14 cellular contexts compared by ENCODE assay signal in genomic region chr12:49667319-49668090, GRCh38. TPM values are rescaled to one million over a fixed set of nuclear protein-coding genes. Genes with fewer than 3 reads are reported as not detected.
DNase-seq lines count a peak whose midpoint lies in the region; ATAC-seq and TF ChIP-seq lines count a peak whose summit lies in the region.
"Had no signal": no experiment of that assay in that cellular context is flagged by ENCODE, and none has a peak within 500 bp of the region (broad histone marks: within the 10 kb centered on the region; RNA-seq: fewer than 3 reads in every experiment).

No MANE protein-coding gene starts in this region.

- no peaks in the 10 kb centered on the region for H3K9me2 ChIP-seq in SU-DHL-6 (replicated peaks; ENCODE audit: insufficient read depth, low read length)

- no peaks in the 10 kb centered on the region for H3K36me3 ChIP-seq in SU-DHL-6 (ENCODE audit: low read length)
- H3K36me3 ChIP-seq: tibial nerve had no signal

- CTCF ChIA-PET in activated CD8-positive, alpha-beta memory T cell treated with anti-CD3 and anti-CD28 coated beads, Interleukin-2, amount 10 ng/mL, durations not matched to agents 7 days and 5 days (lab: Charles Lee), result interaction anchor here (1.3 to 2.5 kb wide), 2 partner anchors 12 to 23 kb away, joined by 3 to 15 read pairs; no protein-coding TSS in a partner anchor

- no peak for TF ChIP-seq CTCF in SU-DHL-6 (IDR thresholded peaks at IDR 0.05; ENCODE audit: insufficient read depth, low read length, poor library complexity, severe bottlenecking)
- TF ChIP-seq CTCF in epithelial cell of esophagus (IDR thresholded peaks at IDR 0.05; ENCODE audit: insufficient read depth, low read depth, low read length, missing control alignments), result no peak

- no peak for DNase-seq in activated CD8-positive, alpha-beta memory T cell treated with anti-CD3 and anti-CD28 coated beads, Interleukin-2, amount 10 ng/mL, durations not matched to agents 7 days and 5 days
- no peak for DNase-seq in activated CD8-positive, alpha-beta memory T cell treated with anti-CD3 and anti-CD28 coated beads, Interleukin-2, amount 50 U/mL, for 48 hours
- DNase-seq in epithelial cell of esophagus (ENCODE audit: low read depth) (peak; percentile 48), NCI-H2196 treated with DMSO at 0.1 percent for 48 hours (lab: John Stamatoyannopoulos, UW; ENCODE audit: unreplicated experiment) (no peak), NCI-H1092 (lab: John Stamatoyannopoulos, UW) (no peak)
- DNase-seq: activated naive CD4-positive, alpha-beta T cell treated with Interleukin-2 at 50 U/mL for 16 hours; heart left ventricle; NCI-H446 treated with DMSO at 0.1 percent for 48 hours; retina had no signal

- 0 out of 2 replicates have a peak, but pooled peaks cover 4% of the 10 kb centered on the region for H3K79me2 ChIP-seq in SU-DHL-6 (ENCODE audit: insufficient read depth, low read length)

- H3K27ac ChIP-seq in SU-DHL-6 (ENCODE audit: low read depth, low read length), result no peak overlapping the region
- H3K27ac ChIP-seq: HL-60 had no signal

- H3F3A ChIP-seq in SU-DHL-6 (ENCODE audit: insufficient read depth), result peaks cover 18% of the 10 kb centered on the region

- ATAC-seq in activated CD8-positive, alpha-beta memory T cell treated with anti-CD3 and anti-CD28 coated beads, Interleukin-2, amount 10 ng/mL, durations not matched to agents 7 days and 5 days, result no peak
- ATAC-seq in stimulated activated memory B cell treated with anti-CD40 and anti-IgM and Interleukin-4, amounts not matched to agents 10 μg/mL and 1 μg/mL and 100 μg/mL, for 72 hours, result no peak
- ATAC-seq in HG03354 (IDR thresholded peaks at IDR 0.05; ENCODE audit: poor library complexity, severe bottlenecking, unreplicated experiment), result no peak
- ATAC-seq: heart left ventricle had no signal

- no peak overlapping the region for H3K4me3 Mint-ChIP-seq in activated CD8-positive, alpha-beta memory T cell treated with anti-CD3 and anti-CD28 coated beads, Interleukin-2, amount 10 ng/mL, durations not matched to agents 7 days and 5 days
- no peak overlapping the region for H3K4me3 Mint-ChIP-seq in stimulated activated memory B cell treated with anti-CD40 and anti-IgM and Interleukin-4, amounts not matched to agents 10 μg/mL and 1 μg/mL and 100 μg/mL, for 72 hours

- H3K36me3 Mint-ChIP-seq in activated CD8-positive, alpha-beta memory T cell treated with anti-CD3 and anti-CD28 coated beads, Interleukin-2, amount 10 ng/mL, durations not matched to agents 7 days and 5 days, result peaks cover 7% of the 10 kb centered on the region
- H3K36me3 Mint-ChIP-seq in stimulated activated memory B cell treated with anti-CD40 and anti-IgM and Interleukin-4, amounts not matched to agents 10 μg/mL and 1 μg/mL and 100 μg/mL, for 72 hours, result peaks cover 36% of the 10 kb centered on the region

- 0 out of 2 replicates have a peak overlapping the region, but pooled peaks have one; percentile 3 for H3K9ac ChIP-seq in SU-DHL-6 (ENCODE audit: low read length)

- H3K9me3 ChIP-seq in SU-DHL-6 (ENCODE audit: insufficient read depth, low read length), result no peaks in the 10 kb centered on the region
- H3K9me3 ChIP-seq: heart left ventricle, tibial nerve had no signal

- H3K27me3 Mint-ChIP-seq in activated CD8-positive, alpha-beta memory T cell treated with anti-CD3 and anti-CD28 coated beads, Interleukin-2, amount 10 ng/mL, durations not matched to agents 7 days and 5 days, result no peaks in the 10 kb centered on the region
- no peaks in the 10 kb centered on the region for H3K27me3 Mint-ChIP-seq in stimulated activated memory B cell treated with anti-CD40 and anti-IgM and Interleukin-4, amounts not matched to agents 10 μg/mL and 1 μg/mL and 100 μg/mL, for 72 hours

- H3K27me3 ChIP-seq in SU-DHL-6 (ENCODE audit: low read length), result no peaks in the 10 kb centered on the region
- H3K27me3 ChIP-seq: heart left ventricle, tibial nerve had no signal

- H3K9me3 Mint-ChIP-seq in activated CD8-positive, alpha-beta memory T cell treated with anti-CD3 and anti-CD28 coated beads, Interleukin-2, amount 10 ng/mL, durations not matched to agents 7 days and 5 days (ENCODE audit: low read depth), result no peaks in the 10 kb centered on the region
- H3K9me3 Mint-ChIP-seq in stimulated activated memory B cell treated with anti-CD40 and anti-IgM and Interleukin-4, amounts not matched to agents 10 μg/mL and 1 μg/mL and 100 μg/mL, for 72 hours, result no peaks in the 10 kb centered on the region

- peak overlapping the region; percentile 5 for H3K27ac Mint-ChIP-seq in activated CD8-positive, alpha-beta memory T cell treated with anti-CD3 and anti-CD28 coated beads, Interleukin-2, amount 10 ng/mL, durations not matched to agents 7 days and 5 days
- H3K27ac Mint-ChIP-seq in stimulated activated memory B cell treated with anti-CD40 and anti-IgM and Interleukin-4, amounts not matched to agents 10 μg/mL and 1 μg/mL and 100 μg/mL, for 72 hours, result peak overlapping the region; percentile 94

- H3K4me2 ChIP-seq in SU-DHL-6 (ENCODE audit: low read depth, low read length, poor library complexity, severe bottlenecking), result no peak overlapping the region

- H4K20me1 ChIP-seq in SU-DHL-6 (ENCODE audit: low read depth, low read length), result no peaks in the 10 kb centered on the region

- H2AFZ ChIP-seq in SU-DHL-6 (ENCODE audit: low read depth, low read length, severe bottlenecking), result no peak overlapping the region

- peaks cover 70% of the 10 kb centered on the region for H3K4me1 Mint-ChIP-seq in activated CD8-positive, alpha-beta memory T cell treated with anti-CD3 and anti-CD28 coated beads, Interleukin-2, amount 10 ng/mL, durations not matched to agents 7 days and 5 days
- H3K4me1 Mint-ChIP-seq in stimulated activated memory B cell treated with anti-CD40 and anti-IgM and Interleukin-4, amounts not matched to agents 10 μg/mL and 1 μg/mL and 100 μg/mL, for 72 hours, result peaks cover 99% of the 10 kb centered on the region

- no peak overlapping the region for H3K4me3 ChIP-seq in SU-DHL-6 (ENCODE audit: insufficient read depth, low read length, poor library complexity, severe bottlenecking)
- H3K4me3 ChIP-seq in epithelial cell of esophagus (ENCODE audit: low read length), result no peak overlapping the region
- H3K4me3 ChIP-seq: heart left ventricle, tibial nerve had no signal

RNA-seq across cellular contexts. Expression of gene FMNL3, which starts 39.7 kb away (rescaled TPM):
- 10 to 100 TPM; 44.2 to 50.5 TPM for total RNA-seq in activated CD8-positive, alpha-beta memory T cell treated with anti-CD3 and anti-CD28 coated beads, Interleukin-2, amount 10 ng/mL, durations not matched to agents 7 days and 5 days

RNA-seq across cellular contexts. Expression of gene PRPF40B, which starts 44.1 kb away (rescaled TPM):
- total RNA-seq in activated CD8-positive, alpha-beta memory T cell treated with anti-CD3 and anti-CD28 coated beads, Interleukin-2, amount 10 ng/mL, durations not matched to agents 7 days and 5 days, result 10 to 100 TPM in 1 of 2 experiments, 1 to 10 TPM in 1; 7.8 to 15.2 TPM
